Comparison of ENCODE assay signal across 8 cellular contexts in the genomic region with DNA sequence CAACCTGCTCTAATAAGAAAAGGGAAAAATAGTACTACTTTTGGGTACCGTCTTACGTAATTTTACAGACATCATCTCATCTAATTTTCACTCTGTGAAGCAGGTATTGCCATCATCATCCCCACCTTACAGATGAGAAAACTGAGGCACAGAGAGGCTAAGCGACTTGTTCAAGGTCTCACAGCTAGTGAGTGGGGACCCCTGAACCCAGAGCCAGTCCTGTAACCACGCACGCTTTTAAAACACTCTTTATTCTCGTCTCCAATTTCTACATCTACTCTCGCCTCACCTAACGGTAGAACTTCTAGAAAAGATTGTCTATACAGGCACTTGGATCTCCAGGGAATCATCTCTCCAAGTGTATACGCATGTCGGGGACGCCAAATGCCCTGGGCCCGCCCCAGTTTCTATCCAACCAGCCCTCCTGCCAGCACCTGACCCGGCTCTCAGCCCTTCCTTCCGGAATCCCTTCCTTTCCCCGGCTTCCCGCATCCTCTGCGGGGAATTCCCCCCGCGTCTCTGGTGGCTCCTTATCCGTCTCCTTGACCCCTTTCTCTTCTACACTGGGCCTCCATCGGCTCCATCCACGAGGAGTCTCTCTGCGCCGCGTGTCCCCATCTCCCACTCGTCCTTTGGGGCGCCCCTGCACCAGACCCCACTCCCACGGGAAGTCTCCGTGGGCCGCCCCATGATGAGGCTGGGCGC. TPM values are rescaled to one million over a fixed set of nuclear protein-coding genes. Genes with fewer than 3 reads are reported as not detected.
DNase-seq lines count a peak whose midpoint lies in the region; ATAC-seq, FAIRE-seq and TF ChIP-seq lines count a peak whose summit lies in the region.

No MANE protein-coding gene starts in this region.

- H3K27ac ChIP-seq in A673 (ENCODE audit: low read depth, low read length, poor library complexity, severe bottlenecking) (peak overlapping the region; percentile 68), HCT116 (ENCODE audit: low read depth, low read length) (peak overlapping the region; percentile 47; the same call in 1 of the 2 replicates)

- no peak for FAIRE-seq in RCC 7860 (lab: Jason Lieb, UNC)

- ATAC-seq in HCT116 (no peak; the same call in none of the 2 replicates), Right ventricle myocardium superior (ENCODE audit: poor library complexity) (peak; percentile 32)
- ATAC-seq in activated T-cell treated with anti-CD3 and anti-CD28 coated beads, Interleukin-2, amount 50 U/mL, for 72 hours (replicated peaks in 1 of 2) = no peak

- H3K36me3 Mint-ChIP-seq in activated T-cell treated with anti-CD3 and anti-CD28 coated beads, Interleukin-2, amount 50 U/mL, for 72 hours (ENCODE audit: insufficient read depth in 2 of 2) = peaks cover 24 to 29% of the 10 kb centered on the region in 2 donors

- CTCF ChIA-PET in A673 (lab: Charles Lee) (no interaction called here), HCT116 (lab: Charles Lee) (no interaction called here)

- H3K27ac Mint-ChIP-seq in activated T-cell treated with anti-CD3 and anti-CD28 coated beads, Interleukin-2, amount 50 U/mL, for 72 hours = peak overlapping the region; percentile 92

- H3K4me2 ChIP-seq in HCT116 (ENCODE audit: low read length) = peak overlapping the region; percentile 79

- TF ChIP-seq POLR2A in HCT116 (IDR thresholded peaks at IDR 0.05; ENCODE audit: borderline replicate concordance, extremely low read depth, insufficient read depth, insufficient read length) = no peak

- H3K27me3 ChIP-seq in A673 (replicated peaks; ENCODE audit: insufficient read depth, low read depth, low read length, poor library complexity) (no peaks in the 10 kb centered on the region), HCT116 (ENCODE audit: insufficient read depth, low read length) (no peaks in the 10 kb centered on the region)

- H3K9ac ChIP-seq in HCT116 (ENCODE audit: low read length) = peak overlapping the region; percentile 59

- H3K4me3 Mint-ChIP-seq in activated T-cell treated with anti-CD3 and anti-CD28 coated beads, Interleukin-2, amount 50 U/mL, for 72 hours = peak overlapping the region; percentile 85 to 90

- peaks cover 84% of the 10 kb centered on the region for H3K4me1 Mint-ChIP-seq in activated T-cell treated with anti-CD3 and anti-CD28 coated beads, Interleukin-2, amount 50 U/mL, for 72 hours (ENCODE audit: low read depth)

- H3K9me3 ChIP-seq in A673 (ENCODE audit: low read depth, low read length, poor library complexity, severe bottlenecking) (no peaks in the 10 kb centered on the region), HCT116 (ENCODE audit: control insufficient read depth in 1 of 2, insufficient read depth in 1 of 2, low read depth in 1 of 2, low read length in 2 of 2) (no peaks in the 10 kb centered on the region)

- no peaks in the 10 kb centered on the region for H3K36me3 ChIP-seq in A673 (ENCODE audit: insufficient read depth, low read length, poor library complexity, severe bottlenecking)
- no peaks in the 10 kb centered on the region for H3K36me3 ChIP-seq in HCT116 (ENCODE audit: control insufficient read depth in 1 of 2, insufficient read depth in 2 of 2, low read length in 2 of 2)

- H4K20me1 ChIP-seq in HCT116 (ENCODE audit: insufficient read depth) = no peaks in the 10 kb centered on the region

- intact Hi-C loops in A673 (cut with micrococcal nuclease; ENCODE audit: unreplicated experiment) (no loop called here), HCT116 (cut with micrococcal nuclease) (no loop called here), Right ventricle myocardium superior (cut with DNase I) (no loop called here), posterior vena cava (cut with DNase I) (loop anchor here in 1 of 2 donors (5.0 kb wide), 1 partner anchor 51 kb away; a partner anchor contains a TSS)

- TF ChIP-seq CTCF in A673 (conservative IDR thresholded peaks at IDR 0.05; ENCODE audit: low read depth, low read length) = no peak
- TF ChIP-seq CTCF in HCT116 (IDR thresholded peaks at IDR 0.05 in 2 of 3, conservative IDR thresholded peaks at IDR 0.05 in 1 of 3; ENCODE audit: borderline replicate concordance in 1 of 3, insufficient read depth in 1 of 3, low read depth in 2 of 3, low read length in 2 of 3) = no peak

- H3K79me2 ChIP-seq in HCT116 (ENCODE audit: insufficient read depth, low read length) = no peaks in the 10 kb centered on the region

- H3K4me1 ChIP-seq in A673 (ENCODE audit: insufficient read depth, low read length, poor library complexity, severe bottlenecking) (peaks cover 17% of the 10 kb centered on the region), HCT116 (ENCODE audit: control insufficient read depth in 1 of 2, insufficient read depth in 2 of 2, low read length in 2 of 2) (peaks cover 4 to 17% of the 10 kb centered on the region in 2 experiments; a peak in 2 of 4 replicates)

- BruUV-seq in A673 (replicated peaks; lab: Mats Ljungman, UMichigan) (no TSS peak), HCT116 (replicated peaks; lab: Mats Ljungman, UMichigan) (no TSS peak)

- RAD21 ChIA-PET in HCT116 (lab: Charles Lee; ENCODE audit: low non-redundant PET in 1 of 2, low total read pairs in 2 of 2, uncharacterized antibody in 2 of 2, unreplicated experiment in 2 of 2) = no interaction called here

- no peaks in the 10 kb centered on the region for H3K27me3 Mint-ChIP-seq in activated T-cell treated with anti-CD3 and anti-CD28 coated beads, Interleukin-2, amount 50 U/mL, for 72 hours (ENCODE audit: low read depth)

- no peaks in the 10 kb centered on the region for H3K9me2 ChIP-seq in HCT116 (ENCODE audit: insufficient read depth)

- H2AFZ ChIP-seq in HCT116 (ENCODE audit: low read depth, low read length, poor library complexity, severe bottlenecking) = no peak overlapping the region

- DNase-seq in A673 (ENCODE audit: low spot score) (peak; percentile 28), HCT116 (ENCODE audit: low read depth, low spot score) (no peak), Right ventricle myocardium superior (peak; percentile 65), posterior vena cava (ENCODE audit: low spot score) (peak; percentile 87), RCC 7860 (ENCODE audit: low spot score) (no peak), NCI-H2029 (lab: John Stamatoyannopoulos, UW) (no peak)
- peak in 1 of 2 donors; percentile 46 for DNase-seq in activated T-cell treated with anti-CD3 and anti-CD28 coated beads, Interleukin-2, amount 50 U/mL, for 72 hours
- DNase-seq in effector CD4-positive, alpha-beta T cell = no peak

- H3K4me3 ChIP-seq in A673 (ENCODE audit: low read depth, low read length, poor library complexity, severe bottlenecking) (peak overlapping the region; percentile 56), HCT116 (replicated peaks in 1 of 2; ENCODE audit: low read depth in 1 of 2, low read length in 2 of 2) (peak overlapping the region; percentile 42 to 58)

- no peak for TF ChIP-seq RAD21 in HCT116 (IDR thresholded peaks at IDR 0.05; ENCODE audit: low read depth)

- H3K9me3 Mint-ChIP-seq in activated T-cell treated with anti-CD3 and anti-CD28 coated beads, Interleukin-2, amount 50 U/mL, for 72 hours = no peaks in the 10 kb centered on the region

- POLR2A ChIA-PET in A673 (lab: Charles Lee; ENCODE audit: low non-redundant PET) = no interaction called here
- POLR2A ChIA-PET in HCT116 (lab: Charles Lee) = interaction anchor here (1.2 kb wide), 1 partner anchor 101 kb away, joined by 3 read pairs; no protein-coding TSS in a partner anchor

TF ChIP-seq in HCT116, 20 proteins besides CTCF, POLR2A, EP300 and RAD21 (continues in another document):
- TF ChIP-seq FOSL1 (IDR thresholded peaks at IDR 0.05; ENCODE audit: low read depth) (no peak), EGR1 (IDR thresholded peaks at IDR 0.05; ENCODE audit: low read depth) (no peak), YY1 (IDR thresholded peaks at IDR 0.05; ENCODE audit: extremely low read depth, insufficient replicate concordance, low read depth, low read length) (no peak), ZFX (IDR thresholded peaks at IDR 0.05) (no peak), SP1 (IDR thresholded peaks at IDR 0.05; ENCODE audit: low read depth) (no peak), ZNF274 (IDR thresholded peaks at IDR 0.05; ENCODE audit: low read depth, low read length) (no peak), SIN3A (IDR thresholded peaks at IDR 0.05; ENCODE audit: low read depth) (no peak), SRF (IDR thresholded peaks at IDR 0.05; ENCODE audit: low read depth) (no peak), POLR2AphosphoS5 (IDR thresholded peaks at IDR 0.05; ENCODE audit: low read depth, low read length) (no peak), ELF1 (IDR thresholded peaks at IDR 0.05; ENCODE audit: borderline replicate concordance, low read depth) (no peak)
- TF ChIP-seq, protein P1, sequence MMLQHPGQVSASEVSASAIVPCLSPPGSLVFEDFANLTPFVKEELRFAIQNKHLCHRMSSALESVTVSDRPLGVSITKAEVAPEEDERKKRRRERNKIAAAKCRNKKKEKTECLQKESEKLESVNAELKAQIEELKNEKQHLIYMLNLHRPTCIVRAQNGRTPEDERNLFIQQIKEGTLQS (IDR thresholded peaks at IDR 0.05) = no peak
- TF ChIP-seq, protein P2, sequence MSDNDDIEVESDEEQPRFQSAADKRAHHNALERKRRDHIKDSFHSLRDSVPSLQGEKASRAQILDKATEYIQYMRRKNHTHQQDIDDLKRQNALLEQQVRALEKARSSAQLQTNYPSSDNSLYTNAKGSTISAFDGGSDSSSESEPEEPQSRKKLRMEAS (IDR thresholded peaks at IDR 0.05) = no peak

RNA-seq across cellular contexts. Expression of a gene that starts 1.6 kb away (rescaled TPM):
- 0.73 and 0.85 TPM in 2 replicates for total RNA-seq in A673 (2021)
- 1.7 TPM for total RNA-seq in HCT116 (2021; ENCODE audit: unreplicated experiment)
- 0.94 and 1.2 TPM in 2 replicates for polyA plus RNA-seq in HCT116 (2012)
- total RNA-seq in activated T-cell treated with anti-CD3 and anti-CD28 coated beads, Interleukin-2, amount 50 U/mL, for 72 hours = 100 to 1,000 TPM in 1 of 2 donors, 10 to 100 TPM in 1; 91.6 to 101 TPM
- 2.2 TPM for total RNA-seq in Right ventricle myocardium superior
- 10 to 100 TPM; 10.2 to 14.6 TPM for total RNA-seq in posterior vena cava

RNA-seq across cellular contexts. Expression of a gene that starts 51.2 kb away (rescaled TPM):
- total RNA-seq in A673 (2021) (75.7 and 77.4 TPM in 2 replicates), HCT116 (2021; ENCODE audit: unreplicated experiment) (74.0 TPM), Right ventricle myocardium superior (11.9 TPM), posterior vena cava (10 to 100 TPM; 30.8 to 40.2 TPM)
- 69.8 and 83.1 TPM in 2 replicates for polyA plus RNA-seq in HCT116 (2012)
- 100 to 1,000 TPM; 166 to 222 TPM for total RNA-seq in activated T-cell treated with anti-CD3 and anti-CD28 coated beads, Interleukin-2, amount 50 U/mL, for 72 hours

Comparison
In these comparisons a context has a peak if more than half of its experiments do, and no peak if none do; other contexts are left out.
1. DNase-seq: peak in A673 (single experiment), Right ventricle myocardium superior (single experiment) and posterior vena cava (single experiment); none in HCT116 (single experiment), effector CD4-positive, alpha-beta T cell (single experiment), RCC 7860 (single experiment) and NCI-H2029 (single experiment).
2. RNA of a gene that starts 1.6 kb away (total RNA-seq): 91.6 to 101 TPM in activated T-cell treated with anti-CD3 and anti-CD28 coated beads, Interleukin-2, amount 50 U/mL, for 72 hours; 10.2 to 14.6 TPM in posterior vena cava, 2.2 TPM in Right ventricle myocardium superior (single experiment), 1.7 TPM in HCT116 (single experiment) and 0.73 to 0.85 TPM in A673; every median in the first group is over 4 times any median in the second.